In the genomic region with DNA sequence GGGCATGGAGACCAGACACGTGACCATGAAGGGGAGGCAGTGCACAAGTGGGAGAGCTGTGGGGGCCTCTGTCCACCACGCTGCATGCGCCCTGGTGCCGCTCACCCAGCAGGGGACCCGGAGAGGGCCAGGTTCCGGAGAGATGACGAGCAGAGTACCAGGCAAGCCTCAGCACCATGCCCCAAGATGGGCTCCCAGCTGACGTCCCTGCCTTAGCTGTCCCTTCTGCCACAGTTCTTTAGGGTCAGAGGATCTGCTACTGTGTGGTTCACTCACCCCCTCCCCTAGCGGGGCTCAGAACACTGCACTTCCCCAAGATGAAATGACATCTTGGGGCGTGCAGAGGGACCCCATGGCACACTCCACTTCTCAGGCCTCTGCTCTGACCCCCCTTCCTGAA, we compare ENCODE assay signal across 1 cellular context.
TF ChIP-seq lines count a peak whose summit lies in the region.

No MANE protein-coding gene starts in this region.

TF ChIP-seq in GM12878, 131 proteins besides CTCF, POLR2A, EP300 and RAD21:
- TF ChIP-seq CHD2 (IDR thresholded peaks at IDR 0.05; ENCODE audit: borderline replicate concordance, low read depth, low read length) (no peak), ZNF622 (IDR thresholded peaks at IDR 0.05) (no peak), RELA (IDR thresholded peaks at IDR 0.05; ENCODE audit: borderline replicate concordance, partially characterized antibody) (no peak), KLF5 (IDR thresholded peaks at IDR 0.05; ENCODE audit: partially characterized antibody) (no peak), ATF7 (IDR thresholded peaks at IDR 0.05; ENCODE audit: low read depth) (no peak), TCF7 (IDR thresholded peaks at IDR 0.05; ENCODE audit: borderline replicate concordance) (no peak)
TF ChIP-seq in GM12878: peak in this region for 0.
